11 cellular contexts compared by ENCODE assay signal in the genomic region with DNA sequence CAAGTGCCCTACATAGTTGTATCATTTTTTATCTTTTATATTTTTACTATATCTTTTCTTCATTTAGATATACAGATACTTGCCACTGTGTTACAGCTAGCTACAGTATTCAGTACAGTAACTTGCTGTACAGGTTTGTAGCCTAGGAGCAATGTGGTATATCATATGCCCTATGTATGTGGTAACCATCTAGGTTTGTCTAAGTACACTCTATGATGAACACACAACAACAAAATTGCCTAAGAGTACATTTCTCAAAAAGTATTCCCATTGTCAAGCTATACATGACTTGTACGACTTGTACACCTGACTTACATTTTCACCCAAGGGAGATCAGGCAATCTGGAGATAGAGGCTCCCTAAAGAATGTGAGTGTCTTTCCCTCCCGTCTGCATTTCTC.
"Had no signal": no experiment of that assay in that cellular context is flagged by ENCODE, and none has a peak within 500 bp of the region (broad histone marks: within the 10 kb centered on the region; RNA-seq: fewer than 3 reads in every experiment).

No MANE protein-coding gene starts in this region.

- H3K4me2 ChIP-seq: hepatocyte had no signal

- H3K27me3 ChIP-seq: esophagus muscularis mucosa, hepatocyte, pancreas, spleen, thyroid gland had no signal

- DNase-seq: activated effector memory CD4-positive, alpha-beta T cell treated with Interleukin-2 at 50 U/mL for 16 hours; amniotic stem cell; pancreas; spleen; thyroid gland had no signal

- H3K27ac ChIP-seq: esophagus muscularis mucosa, hepatocyte, pancreas, thyroid gland had no signal

- H3K36me3 ChIP-seq: esophagus muscularis mucosa, pancreas, thyroid gland had no signal

- H3K27ac Mint-ChIP-seq: activated naive CD4-positive, alpha-beta T cell treated with anti-CD3 and anti-CD28 coated beads, Interleukin-2, amount 50 U/mL, for 72 hours had no signal

- H3K9me3 ChIP-seq: esophagus muscularis mucosa, pancreas, spleen, thyroid gland had no signal

- ATAC-seq: activated CD4-positive, CD25-positive, alpha-beta regulatory T cell treated with anti-CD3 and anti-CD28 coated beads, Interleukin-2, amount 50 U/mL, for 24 hours; activated naive CD4-positive, alpha-beta T cell treated with anti-CD3 and anti-CD28 coated beads, Interleukin-2, amount 50 U/mL, for 72 hours; left lobe of liver; pancreas; sciatic nerve had no signal

- H3K4me1 ChIP-seq: pancreas had no signal

- H2AFZ ChIP-seq: hepatocyte had no signal

- H3K4me3 ChIP-seq: esophagus muscularis mucosa, hepatocyte, pancreas, spleen, thyroid gland had no signal
